1 cellular context compared by ENCODE assay signal in genomic region chr2:96839288-96839874, GRCh38.
TF ChIP-seq lines count a peak whose summit lies in the region.

No MANE protein-coding gene starts in this region.

TF ChIP-seq in GM23338, 12 proteins besides CTCF, POLR2A, EP300 and RAD21 (continued from another document):
- TF ChIP-seq ZNF462 (CRISPR knock-in tag; IDR thresholded peaks at IDR 0.05) (no peak), STAT1 (IDR thresholded peaks at IDR 0.05; ENCODE audit: unreplicated experiment) (no peak), CREB1 (CRISPR knock-in tag; IDR thresholded peaks at IDR 0.05; ENCODE audit: low read depth) (no peak), EZH2phosphoT487 (IDR thresholded peaks at IDR 0.05; ENCODE audit: unreplicated experiment) (no peak)
